14 cellular contexts compared by ENCODE assay signal in genomic region chr2:136209540-136210264, GRCh38.
"Had no signal": no experiment of that assay in that cellular context is flagged by ENCODE, and none has a peak within 500 bp of the region (broad histone marks: within the 10 kb centered on the region; RNA-seq: fewer than 3 reads in every experiment).

No MANE protein-coding gene starts in this region.

- DNase-seq: activated CD4-positive, alpha-beta T cell treated with anti-CD3 and anti-CD28 coated beads for 36 hours; activated naive CD4-positive, alpha-beta T cell treated with anti-CD3 and anti-CD28 coated beads for 36 hours; central memory CD4-positive, alpha-beta T cell; cortex of kidney; effector memory CD4-positive, alpha-beta T cell; gastrocnemius medialis; left ventricle myocardium inferior; mesendoderm; stimulated activated CD4-positive, alpha-beta T cell treated with anti-CD3 and anti-CD28 coated beads, Interleukin-4, amount 100 ng/mL, for 1 hour; stimulated activated CD8-positive, alpha-beta memory T cell treated with anti-CD3 and anti-CD28 coated beads, Interleukin-4, amount 100 ng/mL, for 48 hours; T1000; uterus had no signal

- H3K27me3 ChIP-seq: gastrocnemius medialis, uterus had no signal

- H3K27ac Mint-ChIP-seq: activated naive CD4-positive, alpha-beta T cell treated with anti-CD3 and anti-CD28 coated beads for 36 hours had no signal

- H3K4me3 ChIP-seq: gastrocnemius medialis, left ventricle myocardium inferior, uterus had no signal

- H3K4me1 ChIP-seq: gastrocnemius medialis, left ventricle myocardium inferior, uterus had no signal

- H3K4me3 Mint-ChIP-seq: activated CD4-positive, alpha-beta T cell treated with anti-CD3 and anti-CD28 coated beads for 36 hours; activated naive CD4-positive, alpha-beta T cell treated with anti-CD3 and anti-CD28 coated beads for 36 hours had no signal

- ATAC-seq: activated CD4-positive, alpha-beta T cell treated with anti-CD3 and anti-CD28 coated beads for 36 hours; gastrocnemius medialis had no signal

- H3K9me3 ChIP-seq: gastrocnemius medialis, left ventricle myocardium inferior, uterus had no signal

- H3K36me3 ChIP-seq: gastrocnemius medialis, left ventricle myocardium inferior, uterus had no signal

- H3K27ac ChIP-seq: epithelial cell of prostate, gastrocnemius medialis, left ventricle myocardium inferior, uterus, VCaP had no signal
